ENCODE assay signal across 8 cellular contexts in the genomic region with DNA sequence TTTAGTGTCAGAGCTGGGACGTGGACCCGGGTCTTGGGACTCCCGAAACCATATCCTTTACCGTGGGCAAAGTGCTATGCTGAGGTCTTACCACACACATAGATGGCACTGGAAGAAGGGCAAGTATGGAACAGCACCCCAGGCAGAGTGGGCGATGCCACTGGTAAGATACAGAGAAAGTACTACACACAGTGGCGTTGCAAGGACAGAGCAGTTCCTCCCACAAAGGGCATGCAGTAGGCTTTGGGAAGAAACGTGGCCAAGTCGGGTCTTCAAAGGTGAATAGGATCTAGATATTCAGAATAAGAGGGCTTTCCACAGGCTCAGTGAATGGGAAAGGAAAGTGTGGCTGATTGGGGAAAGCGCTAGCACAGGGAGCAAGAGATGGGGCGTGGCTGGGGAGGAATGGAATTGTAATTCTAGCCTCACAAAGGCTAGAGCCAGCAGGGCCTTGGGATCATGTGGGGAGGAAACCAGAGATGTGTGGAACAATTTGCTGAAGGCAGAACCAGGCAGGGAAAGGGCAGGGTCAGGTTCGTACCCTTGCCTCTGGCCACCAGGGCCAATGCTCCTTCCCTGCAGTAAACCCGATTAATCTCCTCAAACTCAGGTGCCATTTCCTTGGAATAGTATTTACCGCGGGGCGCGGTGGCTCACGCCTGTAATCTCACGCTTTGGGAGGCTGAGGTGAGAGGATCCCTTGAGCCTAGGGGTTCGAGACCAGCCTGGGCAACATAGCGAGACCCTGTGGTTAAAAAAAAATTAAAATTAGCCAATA. TPM values are rescaled to one million over a fixed set of nuclear protein-coding genes. Genes with fewer than 3 reads are reported as not detected.
DNase-seq lines count a peak whose midpoint lies in the region; ATAC-seq and TF ChIP-seq lines count a peak whose summit lies in the region.

No MANE protein-coding gene starts in this region.

- WGBS in mesenchymal stem cell = 57% methylated on average over 20 of the region's 20 CpGs
- 72 to 77% methylated on average over 20 of the region's 20 CpGs for WGBS in upper lobe of left lung, 2 donors

- H4K8ac ChIP-seq in mesenchymal stem cell (ENCODE audit: low read length) = peak overlapping the region; percentile 73

- peak overlapping the region; percentile 100 for H3K27ac ChIP-seq in cingulate gyrus (ENCODE audit: low read depth, low read length)
- H3K27ac ChIP-seq in mesenchymal stem cell (ENCODE audit: low read length, poor library complexity, severe bottlenecking) = peak overlapping the region; percentile 99
- peak overlapping the region; percentile 91 to 99 (median 98) for H3K27ac ChIP-seq in upper lobe of left lung

- peak overlapping the region; percentile 67 for H3K4me2 ChIP-seq in mesenchymal stem cell (ENCODE audit: low read length, poor library complexity, severe bottlenecking)

- H2BK15ac ChIP-seq in mesenchymal stem cell (ENCODE audit: low read depth, poor library complexity, severe bottlenecking) = peak overlapping the region; percentile 96

- TF ChIP-seq CTCF in upper lobe of left lung (IDR thresholded peaks at IDR 0.05) = no peak

- peak overlapping the region; percentile 96 to 98 for H2BK12ac ChIP-seq in mesenchymal stem cell (ENCODE audit: low read length in 2 of 2)

- no peaks in the 10 kb centered on the region for H3K36me3 ChIP-seq in mesenchymal stem cell (ENCODE audit: control insufficient read depth in 1 of 2, insufficient read depth in 2 of 2, low read depth in 1 of 2, low read length in 2 of 2)
- no peaks in the 10 kb centered on the region for H3K36me3 ChIP-seq in upper lobe of left lung

- no peak overlapping the region for H3K23ac ChIP-seq in mesenchymal stem cell (ENCODE audit: low read length in 2 of 2)

- ATAC-seq in upper lobe of left lung (ENCODE audit: low FRiP score in 2 of 2) (peak; percentile 35 to 78), HG03571 (IDR thresholded peaks at IDR 0.05; ENCODE audit: unreplicated experiment) (no peak)

- peak; percentile 46 for DNase-seq in DMS153 treated with DMSO at 0.1 percent for 48 hours (lab: John Stamatoyannopoulos, UW; ENCODE audit: unreplicated experiment)
- peak; percentile 51 for DNase-seq in NCI-H2227 treated with DMSO at 0.1 percent for 48 hours (lab: John Stamatoyannopoulos, UW)
- DNase-seq in mesenchymal stem cell = peak; percentile 55
- no peak for DNase-seq in upper lobe of left lung
- DNase-seq in ureter (ENCODE audit: low spot score) = no peak
- DNase-seq in A172 (ENCODE audit: low spot score) = no peak

- no peaks in the 10 kb centered on the region for H3K79me1 ChIP-seq in mesenchymal stem cell (replicated peaks; ENCODE audit: low read length, poor library complexity, severe bottlenecking)

- peak overlapping the region; percentile 96 for H4K91ac ChIP-seq in mesenchymal stem cell (ENCODE audit: low read length)

- H3K4me3 ChIP-seq in mesenchymal stem cell (ENCODE audit: insufficient read depth in 1 of 2, low read depth in 1 of 2, low read length in 2 of 2) (peak overlapping the region in 1 of 2 experiments; percentile 83), upper lobe of left lung (peak overlapping the region in 3 of 4 donors; percentile 47 to 55 (median 50))

- peaks cover 24% of the 10 kb centered on the region for H3K4me1 ChIP-seq in mesenchymal stem cell (ENCODE audit: control insufficient read depth, insufficient read depth, low read depth, low read length)
- peaks cover 19 to 39% (median 26%) of the 10 kb centered on the region in 4 donors for H3K4me1 ChIP-seq in upper lobe of left lung

- peak overlapping the region; percentile 80 for H2BK5ac ChIP-seq in mesenchymal stem cell (ENCODE audit: low read depth, low read length, poor library complexity, severe bottlenecking)

- no peaks in the 10 kb centered on the region for H3K27me3 ChIP-seq in mesenchymal stem cell (ENCODE audit: control insufficient read depth in 1 of 2, insufficient read depth in 1 of 2, low read length in 2 of 2)
- no peaks in the 10 kb centered on the region for H3K27me3 ChIP-seq in upper lobe of left lung

- H3K4ac ChIP-seq in mesenchymal stem cell (ENCODE audit: low read depth in 1 of 2, low read length in 2 of 2) = peak overlapping the region; percentile 84 to 94

- H3K9ac ChIP-seq in mesenchymal stem cell (ENCODE audit: low read length) = peak overlapping the region; percentile 96

- peak overlapping the region; percentile 78 for H2AFZ ChIP-seq in mesenchymal stem cell (ENCODE audit: low read depth, low read length)

- peak overlapping the region; percentile 96 for H2AK5ac ChIP-seq in mesenchymal stem cell (ENCODE audit: low read length, severe bottlenecking)

- TF ChIP-seq EP300 in upper lobe of left lung (IDR thresholded peaks at IDR 0.05) = no peak

- H3K9me3 ChIP-seq in mesenchymal stem cell (ENCODE audit: control insufficient read depth, low read length) = no peaks in the 10 kb centered on the region
- H3K9me3 ChIP-seq in upper lobe of left lung = no peaks in the 10 kb centered on the region

- peak overlapping the region; percentile 93 for H2BK120ac ChIP-seq in mesenchymal stem cell (ENCODE audit: low read depth, low read length)

- H3K14ac ChIP-seq in mesenchymal stem cell (ENCODE audit: low read length in 2 of 2) = peak overlapping the region; percentile 43 to 76

- H3K18ac ChIP-seq in mesenchymal stem cell (ENCODE audit: low read depth in 1 of 2, low read length in 2 of 2) = peak overlapping the region; percentile 92 to 97

- peak in 1 of 4 donors; percentile 25 for TF ChIP-seq POLR2A in upper lobe of left lung (IDR thresholded peaks at IDR 0.05)

RNA-seq across cellular contexts. Expression of a gene that starts 36.0 kb away (rescaled TPM):
- polyA plus RNA-seq in mesenchymal stem cell (2013, experiment 1 of 2) = 232 TPM
- polyA plus RNA-seq in mesenchymal stem cell (2013, experiment 2 of 2) = 289 TPM
- 100 to 1,000 TPM; 126 to 384 (median 236) TPM for total RNA-seq in upper lobe of left lung
- 284 TPM for total RNA-seq in ureter
- total RNA-seq in A172 (2014; rRNA removed; shearing (Covaris generic)) = 24.3 and 26.3 TPM in 2 replicates

Comparison
In these comparisons a context has a peak if more than half of its experiments do, and no peak if none do; other contexts are left out.
1. DNase-seq: peak in DMS153 treated with DMSO at 0.1 percent for 48 hours (single experiment), NCI-H2227 treated with DMSO at 0.1 percent for 48 hours (single experiment) and mesenchymal stem cell (single experiment); none in upper lobe of left lung (0 of 2), ureter (single experiment) and A172 (single experiment).
2. Peak in every context shown above with its lines, with median percentiles within 50 percentile points of each other: H3K27ac ChIP-seq.